19 cellular contexts compared by ENCODE assay signal in genomic region chr22:47064416-47064815, GRCh38.
DNase-seq lines count a peak whose midpoint lies in the region; ATAC-seq and TF ChIP-seq lines count a peak whose summit lies in the region.
"Had no signal": no experiment of that assay in that cellular context is flagged by ENCODE, and none has a peak within 500 bp of the region (broad histone marks: within the 10 kb centered on the region; RNA-seq: fewer than 3 reads in every experiment).

No MANE protein-coding gene starts in this region.

- no peak for TF ChIP-seq RAD21 in HCT116 (IDR thresholded peaks at IDR 0.05; ENCODE audit: low read depth)

- H3K4me1 Mint-ChIP-seq in endodermal cell = no peaks in the 10 kb centered on the region
- H3K4me1 Mint-ChIP-seq: CD14-positive monocyte had no signal

- H2AFZ ChIP-seq in HCT116 (ENCODE audit: low read depth, low read length, poor library complexity, severe bottlenecking) = no peak overlapping the region
- no peak overlapping the region for H2AFZ ChIP-seq in osteoblast (ENCODE audit: low read length)
- no peak overlapping the region for H2AFZ ChIP-seq in MM.1S (ENCODE audit: low read length)

- DNase-seq in AG04449 (ENCODE audit: low read depth, low spot score) = no peak
- DNase-seq in HCT116 (ENCODE audit: low read depth, low spot score) = no peak
- peak; percentile 40 for DNase-seq in endodermal cell
- DNase-seq in osteoblast (ENCODE audit: insufficient read length, low spot score, missing footprints) = peak; percentile 45
- DNase-seq in NOMO-1 (lab: John Stamatoyannopoulos, UW; ENCODE audit: unreplicated experiment in 2 of 2) = no peak
- DNase-seq in MM.1S = no peak
- DNase-seq: DMS79, HCEC 1CT, IMR-90, MG63, NCI-H1092, NCI-H1436 treated with DMSO at 0.1 percent for 48 hours, NCI-H2081, NCI-H2171 treated with DMSO at 0.1 percent for 48 hours, NCI-H446, NCI-H526 treated with DMSO at 0.1 percent for 48 hours had no signal

- H3K36me3 Mint-ChIP-seq in endodermal cell (ENCODE audit: low read depth) = peaks cover 43% of the 10 kb centered on the region

- H3K9me2 ChIP-seq in HCT116 (ENCODE audit: insufficient read depth) (no peaks in the 10 kb centered on the region), MM.1S (replicated peaks; ENCODE audit: insufficient read depth, low read length) (no peaks in the 10 kb centered on the region)

- no peaks in the 10 kb centered on the region for H4K20me1 ChIP-seq in HCT116 (ENCODE audit: insufficient read depth)
- no peaks in the 10 kb centered on the region for H4K20me1 ChIP-seq in osteoblast (ENCODE audit: insufficient read depth, low read length)
- no peaks in the 10 kb centered on the region for H4K20me1 ChIP-seq in MM.1S (ENCODE audit: insufficient read depth, low read length)

- CTCF ChIA-PET in AG04449 (lab: Yijun Ruan, JAX) = no interaction called here
- CTCF ChIA-PET in HCT116 (lab: Charles Lee) = no interaction called here

- no peaks in the 10 kb centered on the region for H3K9me3 Mint-ChIP-seq in endodermal cell

- no peak overlapping the region for H3K4me3 Mint-ChIP-seq in endodermal cell
- H3K4me3 Mint-ChIP-seq: CD14-positive monocyte had no signal

- no peaks in the 10 kb centered on the region for H3F3A ChIP-seq in MM.1S (ENCODE audit: insufficient read depth, low read length)

- WGBS in endodermal cell (ENCODE audit: insufficient coverage in 1 of 2, insufficient read length in 1 of 2), 2 experiments = 88 to 92% methylated on average over 9 to 10 of the region's 10 CpGs

- POLR2A ChIA-PET in AG04449 (lab: Yijun Ruan, JAX) = no interaction called here
- POLR2A ChIA-PET in HCT116 (lab: Charles Lee) = no interaction called here

- no peaks in the 10 kb centered on the region for H3K27me3 Mint-ChIP-seq in endodermal cell (ENCODE audit: insufficient read depth)

- H3K27me3 ChIP-seq in HCT116 (ENCODE audit: insufficient read depth, low read length) (no peaks in the 10 kb centered on the region), endodermal cell (ENCODE audit: control insufficient read depth, insufficient read depth, low read length, poor library complexity, severe bottlenecking) (no peaks in the 10 kb centered on the region), osteoblast (ENCODE audit: insufficient read depth, low read length) (no peaks in the 10 kb centered on the region), MM.1S (replicated peaks; ENCODE audit: insufficient read depth, low read length) (no peaks in the 10 kb centered on the region)
- H3K27me3 ChIP-seq: MG63 had no signal

- peak; percentile 0 for TF ChIP-seq CTCF in AG04449 (IDR thresholded peaks at IDR 0.05; ENCODE audit: insufficient read depth, low read length, missing control alignments)
- TF ChIP-seq CTCF in HCT116 (IDR thresholded peaks at IDR 0.05 in 2 of 3, conservative IDR thresholded peaks at IDR 0.05 in 1 of 3; ENCODE audit: borderline replicate concordance in 1 of 3, insufficient read depth in 1 of 3, low read depth in 2 of 3, low read length in 2 of 3) = no peak
- peak; percentile 48 for TF ChIP-seq CTCF in endodermal cell (conservative IDR thresholded peaks at IDR 0.05)
- TF ChIP-seq CTCF in osteoblast (IDR thresholded peaks at IDR 0.05; ENCODE audit: extremely low read depth, low read depth, low read length) = no peak
- no peak for TF ChIP-seq CTCF in MM.1S (IDR thresholded peaks at IDR 0.05; ENCODE audit: low read length)

- peak overlapping the region; percentile 27 for H3K27ac Mint-ChIP-seq in endodermal cell

- H3K9me3 ChIP-seq in HCT116 (ENCODE audit: control insufficient read depth in 1 of 2, insufficient read depth in 1 of 2, low read depth in 1 of 2, low read length in 2 of 2) = no peaks in the 10 kb centered on the region
- H3K9me3 ChIP-seq in endodermal cell (ENCODE audit: control insufficient read depth, low read length) = no peaks in the 10 kb centered on the region
- no peaks in the 10 kb centered on the region for H3K9me3 ChIP-seq in osteoblast (ENCODE audit: low read depth, low read length)
- H3K9me3 ChIP-seq in MM.1S (replicated peaks; ENCODE audit: insufficient read depth, low read length) = no peaks in the 10 kb centered on the region
- H3K9me3 ChIP-seq: MG63 had no signal

- no peak overlapping the region for H3K4me3 ChIP-seq in AG04449 (ENCODE audit: low read depth, low read length)
- no peak overlapping the region for H3K4me3 ChIP-seq in HCT116 (replicated peaks in 1 of 2; ENCODE audit: low read depth in 1 of 2, low read length in 2 of 2)
- H3K4me3 ChIP-seq in endodermal cell (ENCODE audit: low read length) = no peak overlapping the region
- no peak overlapping the region for H3K4me3 ChIP-seq in osteoblast (ENCODE audit: insufficient read depth, low read length)
- H3K4me3 ChIP-seq in MM.1S (ENCODE audit: low read length) = no peak overlapping the region
- H3K4me3 ChIP-seq: MG63 had no signal

- no peaks in the 10 kb centered on the region for H3K36me3 ChIP-seq in HCT116 (ENCODE audit: control insufficient read depth in 1 of 2, insufficient read depth in 2 of 2, low read length in 2 of 2)
- no peaks in the 10 kb centered on the region for H3K36me3 ChIP-seq in endodermal cell (ENCODE audit: control insufficient read depth, insufficient read depth, low read length)
- no peaks in the 10 kb centered on the region for H3K36me3 ChIP-seq in osteoblast (ENCODE audit: insufficient read depth, low read length)
- H3K36me3 ChIP-seq in MM.1S (replicated peaks; ENCODE audit: insufficient read depth, low read length) = no peaks in the 10 kb centered on the region
- H3K36me3 ChIP-seq: MG63 had no signal

- no peak overlapping the region for H3K27ac ChIP-seq in HCT116 (ENCODE audit: low read depth, low read length)
- H3K27ac ChIP-seq in endodermal cell (ENCODE audit: low read depth, low read length) = no peak overlapping the region
- no peak overlapping the region for H3K27ac ChIP-seq in osteoblast (ENCODE audit: low read depth, low read length)
- no peak overlapping the region for H3K27ac ChIP-seq in MM.1S (ENCODE audit: low read length)

- no peak for TF ChIP-seq POLR2A in HCT116 (IDR thresholded peaks at IDR 0.05; ENCODE audit: borderline replicate concordance, extremely low read depth, insufficient read depth, insufficient read length)

- H3K4me2 ChIP-seq in HCT116 (ENCODE audit: low read length) = no peak overlapping the region
- no peak overlapping the region for H3K4me2 ChIP-seq in osteoblast (ENCODE audit: insufficient read depth, low read length)
- no peak overlapping the region for H3K4me2 ChIP-seq in MM.1S (ENCODE audit: low read depth, low read length)

- intact Hi-C loops in HCT116 (cut with micrococcal nuclease) = no loop called here

- no TSS peak for BruUV-seq in HCT116 (replicated peaks; lab: Mats Ljungman, UMichigan)

- H3K9ac ChIP-seq in HCT116 (ENCODE audit: low read length) = no peak overlapping the region
- no peak overlapping the region for H3K9ac ChIP-seq in endodermal cell (ENCODE audit: extremely low read depth, low read length, poor library complexity, severe bottlenecking)
- H3K9ac ChIP-seq in MM.1S (ENCODE audit: low read length) = no peak overlapping the region

- RAD21 ChIA-PET in HCT116 (lab: Charles Lee; ENCODE audit: low non-redundant PET in 1 of 2, low total read pairs in 2 of 2, uncharacterized antibody in 2 of 2, unreplicated experiment in 2 of 2) = no interaction called here

- H3K79me2 ChIP-seq in HCT116 (ENCODE audit: insufficient read depth, low read length) = no peaks in the 10 kb centered on the region
- peaks cover 2% of the 10 kb centered on the region for H3K79me2 ChIP-seq in osteoblast (ENCODE audit: insufficient read depth, low read length)
- no peaks in the 10 kb centered on the region for H3K79me2 ChIP-seq in MM.1S (ENCODE audit: low read length)

- ATAC-seq in HCT116 = peak; percentile 54; the same call in 1 of the 2 replicates
- no peak for ATAC-seq in GM18858 (IDR thresholded peaks at IDR 0.05; ENCODE audit: unreplicated experiment)
- ATAC-seq: Right ventricle myocardium inferior had no signal

- H3K4me1 ChIP-seq in HCT116 (ENCODE audit: control insufficient read depth in 1 of 2, insufficient read depth in 2 of 2, low read length in 2 of 2) (no peaks in the 10 kb centered on the region), endodermal cell (ENCODE audit: control insufficient read depth, insufficient read depth, low read length) (no peaks in the 10 kb centered on the region), osteoblast (ENCODE audit: insufficient read depth, low read length) (no peaks in the 10 kb centered on the region), MM.1S (ENCODE audit: low read length) (no peaks in the 10 kb centered on the region)

TF ChIP-seq in HCT116, 20 proteins besides CTCF, POLR2A, EP300 and RAD21 (continues in another document):
- TF ChIP-seq EZH2 (IDR thresholded peaks at IDR 0.05) (no peak), TCF7L2 (IDR thresholded peaks at IDR 0.05; ENCODE audit: borderline replicate concordance, extremely low read depth, insufficient read depth, insufficient read length) (no peak), FOSL1 (IDR thresholded peaks at IDR 0.05; ENCODE audit: low read depth) (no peak), SP1 (IDR thresholded peaks at IDR 0.05; ENCODE audit: low read depth) (no peak), EZH2phosphoT487 (IDR thresholded peaks at IDR 0.05; ENCODE audit: borderline replicate concordance) (no peak), JUND (IDR thresholded peaks at IDR 0.05) (no peak), ZNF274 (IDR thresholded peaks at IDR 0.05; ENCODE audit: low read depth, low read length) (no peak), POLR2AphosphoS5 (IDR thresholded peaks at IDR 0.05; ENCODE audit: low read depth, low read length) (no peak), MAX (IDR thresholded peaks at IDR 0.05) (no peak), ATF3 (IDR thresholded peaks at IDR 0.05) (no peak)

Comparison
In these comparisons a context has a peak if more than half of its experiments do, and no peak if none do; other contexts are left out.
1. DNase-seq: peak in endodermal cell (single experiment) and osteoblast (single experiment); none in AG04449 (single experiment), HCT116 (single experiment), NOMO-1 (0 of 2) and MM.1S (single experiment).
2. CTCF ChIP-seq: peak in AG04449 (single experiment) and endodermal cell (single experiment); none in HCT116 (0 of 3), osteoblast (single experiment) and MM.1S (single experiment).